ENCODE assay signal across 8 cellular contexts in the genomic region with DNA sequence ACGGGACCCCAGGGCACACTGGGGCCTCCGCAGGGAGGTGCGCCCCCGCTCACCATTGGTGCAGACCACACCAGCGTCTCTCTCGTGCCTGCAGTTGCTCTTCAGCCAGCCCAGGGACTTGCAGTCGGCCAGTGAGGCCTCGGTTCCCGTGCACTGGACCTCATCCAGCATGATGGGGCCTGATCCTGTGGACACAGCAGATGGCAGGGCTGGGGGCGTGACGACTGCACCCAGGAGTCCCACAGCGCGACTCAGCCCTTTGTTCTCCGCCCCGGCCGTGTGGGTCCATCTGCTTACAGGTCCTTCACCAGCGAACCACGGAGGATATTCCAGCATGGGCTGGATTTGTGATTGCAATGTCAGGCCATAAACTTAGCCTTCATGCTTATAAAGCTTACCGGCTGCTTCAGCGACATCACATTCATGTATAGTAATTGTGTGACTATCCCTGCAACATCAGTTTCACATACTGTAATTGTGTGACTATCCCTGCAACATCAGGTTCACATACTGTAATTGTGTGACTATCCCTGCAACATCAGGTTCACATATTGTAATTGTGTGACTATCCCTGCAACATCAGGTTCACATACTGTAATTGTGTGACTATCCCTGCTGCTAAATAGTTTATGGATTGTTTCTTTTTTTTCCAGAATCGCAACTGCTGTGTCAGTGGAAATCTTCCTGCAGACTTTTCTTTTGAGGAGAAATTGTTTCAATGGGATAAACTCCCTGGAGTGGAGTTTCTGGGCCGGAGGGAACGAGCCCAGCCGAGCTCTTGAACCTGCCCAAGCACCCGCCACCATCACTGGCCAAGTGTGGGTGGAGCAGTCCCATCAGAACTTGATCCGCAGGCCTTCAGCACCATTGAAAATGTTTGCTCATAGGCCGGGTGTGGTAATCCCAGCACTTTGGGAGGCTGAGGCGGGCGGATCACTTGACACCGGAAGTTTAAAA. TPM values are rescaled to one million over a fixed set of nuclear protein-coding genes. Genes with fewer than 3 reads are reported as not detected.
DNase-seq lines count a peak whose midpoint lies in the region; ATAC-seq and TF ChIP-seq lines count a peak whose summit lies in the region.

No MANE protein-coding gene starts in this region.

- no CpG with 5 or more reads among the region's 30 CpGs for WGBS in H9 (ENCODE audit: extremely low coverage, insufficient read length, low lambda C conversion rate)
- WGBS in ovary, 3 donors: 42 to 48% (median 42%) methylated on average over 30 of the region's 30 CpGs

- H4K5ac ChIP-seq in H9 (ENCODE audit: insufficient read length, low read depth, low read length): no peak overlapping the region

- H3K9me3 ChIP-seq in H9 (ENCODE audit: control insufficient read depth, low read depth, low read length): no peaks in the 10 kb centered on the region
- no peaks in the 10 kb centered on the region for H3K9me3 ChIP-seq in Panc1 (ENCODE audit: control insufficient read depth, insufficient read depth, low read depth, low read length)
- H3K9me3 ChIP-seq in fibroblast of lung (ENCODE audit: control insufficient read depth, insufficient read depth, low read depth, low read length): no peaks in the 10 kb centered on the region
- H3K9me3 ChIP-seq in ovary: no peaks in the 10 kb centered on the region
- no peaks in the 10 kb centered on the region for H3K9me3 ChIP-seq in MG63

- BruUV-seq in Panc1 (replicated peaks; lab: Mats Ljungman, UMichigan): no TSS peak

- CTCF ChIA-PET in Panc1 (lab: Charles Lee): interaction anchor here (0.6 kb wide), 1 partner anchor 171 kb away, joined by 8 read pairs; no protein-coding TSS in a partner anchor

- no peak overlapping the region for H3K18ac ChIP-seq in H9 (ENCODE audit: insufficient read length, low read depth, low read length)

- DNase-seq in H9: peak; percentile 79
- peak; percentile 36 for DNase-seq in Panc1 (ENCODE audit: low read depth, low spot score)
- peak; percentile 75 to 92 for DNase-seq in fibroblast of lung (ENCODE audit: low read depth in 2 of 2)
- DNase-seq in ovary: peak in 4 of 5 donors; percentile 67 to 80 (median 75)
- DNase-seq in activated CD4-positive, CD25-positive, alpha-beta regulatory T cell treated with anti-CD3 and anti-CD28 coated beads, Interleukin-2, amount 50 U/mL, for 72 hours: no peak
- DNase-seq in NCI-H774 (lab: John Stamatoyannopoulos, UW): no peak
- DNase-seq in CD14-positive monocyte (ENCODE audit: low spot score): no peak
- no peak for DNase-seq in MG63

- H2BK5ac ChIP-seq in H9 (ENCODE audit: insufficient read length, low read length): no peak overlapping the region

- H3K4me2 ChIP-seq in H9 (ENCODE audit: insufficient read depth, insufficient read length, low read length) (no peak overlapping the region), fibroblast of lung (ENCODE audit: extremely low read depth, insufficient read depth, low read length) (peak overlapping the region; percentile 45)

- no peak overlapping the region for H2AK5ac ChIP-seq in H9 (ENCODE audit: insufficient read length, low read length)

- H2BK15ac ChIP-seq in H9 (ENCODE audit: low read depth, low read length): no peak overlapping the region

- H3K27ac Mint-ChIP-seq in H9 (peak overlapping the region in 2 of 3 experiments; percentile 39 to 93; a peak in 3 of 7 replicates), CD14-positive monocyte (no peak overlapping the region)

- H4K91ac ChIP-seq in H9 (ENCODE audit: insufficient read length, low read depth, low read length): no peak overlapping the region

- POLR2A ChIA-PET in Panc1 (lab: Charles Lee): no interaction called here

- H2BK120ac ChIP-seq in H9 (ENCODE audit: low read depth, low read length, poor library complexity, severe bottlenecking): no peak overlapping the region

- no peaks in the 10 kb centered on the region for H3K79me1 ChIP-seq in H9 (ENCODE audit: insufficient read depth, low read depth, low read length, poor library complexity, severe bottlenecking)

- H3K36me3 ChIP-seq in Panc1 (ENCODE audit: control insufficient read depth, insufficient read depth, low read length) (no peaks in the 10 kb centered on the region; the same call in 1 of the 2 replicates), fibroblast of lung (ENCODE audit: control insufficient read depth, insufficient read depth, low read length) (peaks cover 13% of the 10 kb centered on the region), ovary (no peaks in the 10 kb centered on the region), MG63 (peaks cover 69% of the 10 kb centered on the region)

- intact Hi-C loops in Panc1 (cut with micrococcal nuclease; ENCODE audit: unreplicated experiment): no loop called here
- intact Hi-C loops in ovary (cut with DNase I): loop anchor here in 2 of 4 donors (5.0 to 10.0 kb wide), 3 partner anchors 50 to 628 kb away; a partner anchor contains a TSS
- intact Hi-C loops in CD14-positive monocyte (cut with micrococcal nuclease): loop anchor here (5.0 to 10.0 kb wide), 4 partner anchors 53 to 133 kb away; a partner anchor contains a TSS

- no peaks in the 10 kb centered on the region for H3K9me3 Mint-ChIP-seq in H9
- no peaks in the 10 kb centered on the region for H3K9me3 Mint-ChIP-seq in CD14-positive monocyte

- H3K23ac ChIP-seq in H9 (ENCODE audit: insufficient read length, low read depth, low read length): no peak overlapping the region

- no peaks in the 10 kb centered on the region; the same call in 1 of the 2 replicates for H3K4me1 ChIP-seq in H9 (ENCODE audit: insufficient read depth, low read length)
- H3K4me1 ChIP-seq in Panc1 (ENCODE audit: control insufficient read depth, insufficient read depth, low read length): peaks cover 20% of the 10 kb centered on the region
- H3K4me1 ChIP-seq in fibroblast of lung (ENCODE audit: control insufficient read depth, extremely low read depth, insufficient read depth, low read length): peaks cover 29% of the 10 kb centered on the region
- peaks cover 27% of the 10 kb centered on the region for H3K4me1 ChIP-seq in ovary (ENCODE audit: insufficient read depth)

- H3K27me3 ChIP-seq in H9 (ENCODE audit: insufficient read depth, low read length) (no peaks in the 10 kb centered on the region), Panc1 (ENCODE audit: control insufficient read depth, insufficient read depth, low read length) (no peaks in the 10 kb centered on the region), fibroblast of lung (ENCODE audit: control insufficient read depth, insufficient read depth, low read length) (no peaks in the 10 kb centered on the region), ovary (no peaks in the 10 kb centered on the region), MG63 (no peaks in the 10 kb centered on the region)

- H2BK12ac ChIP-seq in H9 (ENCODE audit: insufficient read length, low read depth, low read length): no peak overlapping the region

- no peak for TF ChIP-seq EP300 in ovary (IDR thresholded peaks at IDR 0.05)

- no peaks in the 10 kb centered on the region for H3K23me2 ChIP-seq in H9 (ENCODE audit: insufficient read length, low read depth, low read length, poor library complexity, severe bottlenecking)

- no peak overlapping the region for H3K27ac ChIP-seq in H9 (ENCODE audit: insufficient read length, low read depth, low read length)
- H3K27ac ChIP-seq in Panc1 (ENCODE audit: low read length): no peak overlapping the region
- H3K27ac ChIP-seq in fibroblast of lung (ENCODE audit: insufficient read depth, low read length): peak overlapping the region; percentile 52
- peak overlapping the region in 1 of 2 donors; percentile 69 for H3K27ac ChIP-seq in ovary

- H2AFZ ChIP-seq in H9 (ENCODE audit: low read length): no peak overlapping the region
- no peak overlapping the region for H2AFZ ChIP-seq in fibroblast of lung (ENCODE audit: low read length)

- no peak for TF ChIP-seq CTCF in H9 (conservative IDR thresholded peaks at IDR 0.05)
- no peak for TF ChIP-seq CTCF in Panc1 (IDR thresholded peaks at IDR 0.05)
- no peak for TF ChIP-seq CTCF in fibroblast of lung (conservative IDR thresholded peaks at IDR 0.05 in 1 of 2, IDR thresholded peaks at IDR 0.05 in 1 of 2; ENCODE audit: low read depth in 1 of 2, low read length in 2 of 2)
- TF ChIP-seq CTCF in ovary (IDR thresholded peaks at IDR 0.05): no peak
- TF ChIP-seq CTCF in CD14-positive monocyte (IDR thresholded peaks at IDR 0.05): no peak

- peaks cover 0 to 23% (median 13%) of the 10 kb centered on the region in 3 experiments; a peak in 6 of 7 replicates for H3K36me3 Mint-ChIP-seq in H9 (ENCODE audit: insufficient read depth in 1 of 3, low read depth in 3 of 3)
- H3K36me3 Mint-ChIP-seq in CD14-positive monocyte: no peaks in the 10 kb centered on the region

- H3T11ph ChIP-seq in H9 (ENCODE audit: low read length): no peak overlapping the region

- H3K14ac ChIP-seq in H9 (ENCODE audit: insufficient read depth, low read length): no peak overlapping the region; the same call in 1 of the 2 replicates

- H3K27me3 Mint-ChIP-seq in H9 (ENCODE audit: low read depth) (no peaks in the 10 kb centered on the region; the same call in 1 of the 2 replicates), CD14-positive monocyte (ENCODE audit: low read depth in 3 of 3) (peaks cover 1 to 3% (median 2%) of the 10 kb centered on the region in 3 donors)

- H4K8ac ChIP-seq in H9 (replicated peaks; ENCODE audit: insufficient read length, low read depth, low read length): no peak overlapping the region

- ATAC-seq in Panc1: no peak

- no peaks in the 10 kb centered on the region for H4K20me1 ChIP-seq in H9 (ENCODE audit: control insufficient read depth, insufficient read depth, insufficient read length)
- H4K20me1 ChIP-seq in fibroblast of lung (ENCODE audit: control insufficient read depth, extremely low read depth, insufficient read depth, low read length): no peaks in the 10 kb centered on the region

- in situ Hi-C loops in Panc1 (cut with HindIII; ENCODE audit: low pct_unique_long_range_greater_than_20kb, low sequenced_read_pairs): no loop called here

- H3K4ac ChIP-seq in H9 (ENCODE audit: low read depth, low read length): no peak overlapping the region

- H3K4me3 ChIP-seq in Panc1 (ENCODE audit: low read depth in 2 of 2, low read length in 2 of 2) (no peak overlapping the region), fibroblast of lung (replicated peaks in 1 of 4; ENCODE audit: control extremely low read depth in 1 of 4, insufficient read depth in 1 of 4, low read depth in 3 of 4, low read length in 4 of 4) (peak overlapping the region in 2 of 4 experiments; percentile 2 to 36), ovary (no peak overlapping the region), MG63 (no peak overlapping the region)

- no peak overlapping the region for H3K9ac ChIP-seq in H9 (ENCODE audit: extremely low read depth, insufficient read length, low read length)
- no peak overlapping the region for H3K9ac ChIP-seq in fibroblast of lung (ENCODE audit: insufficient read depth, low read length)

- H2BK20ac ChIP-seq in H9 (ENCODE audit: low read depth, low read length, poor library complexity, severe bottlenecking): no peak overlapping the region

- H3K4me3 Mint-ChIP-seq in H9 (peak overlapping the region in 1 of 2 experiments; percentile 60; a peak in 2 of 5 replicates), CD14-positive monocyte (no peak overlapping the region)

- peaks cover 16 to 35% of the 10 kb centered on the region in 2 experiments for H3K4me1 Mint-ChIP-seq in H9
- H3K4me1 Mint-ChIP-seq in CD14-positive monocyte: peaks cover 22% of the 10 kb centered on the region

- no peaks in the 10 kb centered on the region for H3K79me2 ChIP-seq in H9 (ENCODE audit: insufficient read depth, low read length)
- H3K79me2 ChIP-seq in fibroblast of lung (ENCODE audit: control insufficient read depth, insufficient read depth, low read length): peaks cover 16% of the 10 kb centered on the region

- no peak overlapping the region for H3K56ac ChIP-seq in H9 (ENCODE audit: insufficient read length, low read depth, low read length)

- TF ChIP-seq POLR2A in ovary (IDR thresholded peaks at IDR 0.05): no peak

RNA-seq across cellular contexts. Expression of a gene that starts 4.8 kb away (rescaled TPM):
- 69.8 and 76.4 TPM in 2 replicates for total RNA-seq in H9 (2021)
- total RNA-seq in Panc1 (2021; ENCODE audit: unreplicated experiment): 361 TPM
- 472 TPM for polyA plus RNA-seq in Panc1 (2012; ENCODE audit: insufficient read length)
- 320 and 387 TPM in 2 replicates for total RNA-seq in fibroblast of lung
- 93.2 and 128 TPM in 2 replicates for polyA plus RNA-seq in fibroblast of lung
- polyA plus RNA-seq in fibroblast of lung (2012): 160 and 278 TPM in 2 replicates
- 166 and 363 TPM in 2 replicates for polyA minus RNA-seq in fibroblast of lung (ENCODE audit: low replicate concordance)
- 100 to 1,000 TPM; 191 to 584 (median 250) TPM for total RNA-seq in ovary
- 100 to 1,000 TPM; 214 to 251 TPM for polyA plus RNA-seq in ovary
- polyA plus RNA-seq in CD14-positive monocyte: 10 to 100 TPM; 11.7 to 12.0 TPM
- total RNA-seq in MG63 (2014; rRNA removed; shearing (Covaris generic); ENCODE audit: low replicate concordance): 204 and 434 TPM in 2 replicates

RNA-seq across cellular contexts. Expression of a gene that starts 34.7 kb away (rescaled TPM):
- total RNA-seq in H9 (2021) (32.4 and 33.0 TPM in 2 replicates), Panc1 (2021; ENCODE audit: unreplicated experiment) (160 TPM), fibroblast of lung (36.2 and 46.6 TPM in 2 replicates), ovary (10 to 100 TPM; 20.4 to 48.8 (median 34.3) TPM)
- 162 TPM for polyA plus RNA-seq in Panc1 (2012; ENCODE audit: insufficient read length)
- polyA plus RNA-seq in fibroblast of lung (39.9 and 61.7 TPM in 2 replicates), ovary (10 to 100 TPM; 18.6 to 33.8 TPM), CD14-positive monocyte (10 to 100 TPM; 10.6 to 14.3 TPM)
- polyA plus RNA-seq in fibroblast of lung (2012): 39.8 and 57.6 TPM in 2 replicates
- 50.1 and 68.5 TPM in 2 replicates for polyA minus RNA-seq in fibroblast of lung (ENCODE audit: low replicate concordance)
- 107 and 112 TPM in 2 replicates for total RNA-seq in MG63 (2014; rRNA removed; shearing (Covaris generic); ENCODE audit: low replicate concordance)

RNA-seq across cellular contexts. Expression of a gene that starts 49.1 kb away (rescaled TPM):
- 0.55 and 0.96 TPM in 2 replicates for total RNA-seq in H9 (2021)
- 1.5 TPM for total RNA-seq in Panc1 (2021; ENCODE audit: unreplicated experiment)
- polyA plus RNA-seq in Panc1 (2012; ENCODE audit: insufficient read length): 1.1 TPM
- total RNA-seq in fibroblast of lung: 32.4 and 45.2 TPM in 2 replicates
- 15.0 and 15.7 TPM in 2 replicates for polyA plus RNA-seq in fibroblast of lung
- 25.1 and 27.7 TPM in 2 replicates for polyA plus RNA-seq in fibroblast of lung (2012)
- polyA minus RNA-seq in fibroblast of lung (ENCODE audit: low replicate concordance): 24.6 and 29.0 TPM in 2 replicates
- total RNA-seq in ovary: 10 to 100 TPM; 41.1 to 85.9 (median 53.5) TPM
- 10 to 100 TPM; 17.9 to 69.4 TPM for polyA plus RNA-seq in ovary
- not detected for polyA plus RNA-seq in CD14-positive monocyte
- 23.1 and 38.4 TPM in 2 replicates for total RNA-seq in MG63 (2014; rRNA removed; shearing (Covaris generic); ENCODE audit: low replicate concordance)

RNA-seq across cellular contexts. Expression of a gene that starts 49.7 kb away (rescaled TPM):
- total RNA-seq in H9 (2021) (29.0 and 30.3 TPM in 2 replicates), Panc1 (2021; ENCODE audit: unreplicated experiment) (62.4 TPM), fibroblast of lung (88.9 and 155 TPM in 2 replicates), ovary (100 to 1,000 TPM; 221 to 854 (median 693) TPM)
- polyA plus RNA-seq in Panc1 (2012; ENCODE audit: insufficient read length): 50.2 TPM
- polyA plus RNA-seq in fibroblast of lung (607 and 745 TPM in 2 replicates), ovary (1,000 to 10,000 TPM in 1 of 2 donors, 100 to 1,000 TPM in 1; 542 to 1,422 TPM), CD14-positive monocyte (1 to 10 TPM; 4.5 to 6.4 TPM)
- 667 and 999 TPM in 2 replicates for polyA plus RNA-seq in fibroblast of lung (2012)
- polyA minus RNA-seq in fibroblast of lung (ENCODE audit: low replicate concordance): 484 and 816 TPM in 2 replicates
- 127 and 145 TPM in 2 replicates for total RNA-seq in MG63 (2014; rRNA removed; shearing (Covaris generic); ENCODE audit: low replicate concordance)

Comparison
In these comparisons a context has a peak if more than half of its experiments do, and no peak if none do; other contexts are left out.
1. DNase-seq: peak in H9 (single experiment), Panc1 (single experiment), fibroblast of lung (2 of 2) and ovary (4 of 5); none in activated CD4-positive, CD25-positive, alpha-beta regulatory T cell treated with anti-CD3 and anti-CD28 coated beads, Interleukin-2, amount 50 U/mL, for 72 hours (single experiment), NCI-H774 (single experiment), CD14-positive monocyte (single experiment) and MG63 (single experiment).
2. H3K27ac Mint-ChIP-seq: peak in H9 (2 of 3); none in CD14-positive monocyte (0 of 7).